Comparison of ENCODE assay signal across 9 cellular contexts in the genomic region with DNA sequence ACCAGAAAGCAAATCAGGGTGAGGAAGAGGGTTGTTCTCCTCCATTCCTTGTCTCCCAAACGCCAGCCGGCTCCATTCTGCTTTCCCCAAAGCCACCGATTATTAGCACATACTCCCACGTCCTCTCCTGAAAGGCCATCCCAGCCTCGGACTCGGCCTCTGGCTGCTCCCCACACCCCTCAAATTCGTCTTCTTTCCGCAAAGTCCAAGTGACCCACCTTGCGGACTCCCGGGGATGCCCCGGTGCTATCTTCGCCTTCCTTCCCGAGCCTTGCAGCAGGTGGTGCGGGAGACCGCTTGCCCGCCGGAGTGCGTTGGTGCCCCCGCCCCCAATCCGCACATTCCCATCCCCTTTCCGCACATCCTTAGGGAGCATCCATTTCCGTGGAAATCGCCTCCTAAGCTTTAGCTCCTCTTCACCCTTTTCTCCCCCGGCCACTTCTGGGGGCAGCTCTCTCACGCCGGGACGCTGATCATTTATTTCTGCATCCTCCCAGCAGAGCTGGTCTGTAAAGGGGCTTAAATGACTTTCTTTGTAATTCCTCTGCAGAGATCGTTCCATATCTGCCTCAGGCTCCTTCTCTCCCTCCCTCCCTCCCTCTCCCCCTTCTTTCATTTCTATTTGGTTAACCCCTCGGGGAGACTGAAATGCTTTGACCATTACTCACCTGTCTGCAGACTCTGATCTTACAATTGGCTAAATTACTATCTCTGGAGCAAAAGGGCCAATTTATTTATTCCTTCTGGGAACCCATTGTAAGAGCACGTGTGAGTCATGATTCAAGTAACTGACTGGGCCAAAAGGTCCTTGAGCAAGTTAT. TPM values are rescaled to one million over a fixed set of nuclear protein-coding genes. Genes with fewer than 3 reads are reported as not detected.
DNase-seq lines count a peak whose midpoint lies in the region; ATAC-seq and TF ChIP-seq lines count a peak whose summit lies in the region.
"Had no signal": no experiment of that assay in that cellular context is flagged by ENCODE, and none has a peak within 500 bp of the region (broad histone marks: within the 10 kb centered on the region; RNA-seq: fewer than 3 reads in every experiment).

No MANE protein-coding gene starts in this region.

- H3K4me1 ChIP-seq in Panc1 (ENCODE audit: control insufficient read depth, insufficient read depth, low read length) (peaks cover 6% of the 10 kb centered on the region), foreskin keratinocyte (peaks cover 7% of the 10 kb centered on the region), psoas muscle (peaks cover 6% of the 10 kb centered on the region)

- peak; percentile 6; the same call in 1 of the 2 replicates for ATAC-seq in Panc1
- peak; percentile 76 for ATAC-seq in foreskin keratinocyte
- no peak for ATAC-seq in psoas muscle
- no peak for ATAC-seq in GM21825 (IDR thresholded peaks at IDR 0.05; ENCODE audit: unreplicated experiment)
- ATAC-seq in HG03175 (IDR thresholded peaks at IDR 0.05; ENCODE audit: unreplicated experiment), result no peak

- 21 to 26% (median 21%) methylated on average over 30 of the region's 30 CpGs for WGBS in psoas muscle, 3 donors

- in situ Hi-C loops in Panc1 (cut with HindIII; ENCODE audit: low pct_unique_long_range_greater_than_20kb, low sequenced_read_pairs), result no loop called here

- intact Hi-C loops in Panc1 (cut with micrococcal nuclease; ENCODE audit: unreplicated experiment) (loop anchor here (5.0 kb wide), 1 partner anchor 501 kb away; no protein-coding TSS in a partner anchor), psoas muscle (cut with DNase I) (no loop called here)

- no TSS peak for BruUV-seq in Panc1 (replicated peaks; lab: Mats Ljungman, UMichigan)

- H3K27me3 ChIP-seq in Panc1 (ENCODE audit: control insufficient read depth, insufficient read depth, low read length) (peaks cover 49% of the 10 kb centered on the region), foreskin keratinocyte (peaks cover 51% of the 10 kb centered on the region), psoas muscle (ENCODE audit: insufficient read depth in 3 of 3, low read length in 2 of 3) (peaks cover 0 to 67% (median 12%) of the 10 kb centered on the region in 3 donors)

- H3K36me3 ChIP-seq in Panc1 (ENCODE audit: control insufficient read depth, insufficient read depth, low read length) (no peaks in the 10 kb centered on the region), psoas muscle (ENCODE audit: insufficient read depth in 1 of 2, low read depth in 1 of 2) (no peaks in the 10 kb centered on the region)

- H3K4me3 ChIP-seq in Panc1 (ENCODE audit: low read depth in 2 of 2, low read length in 2 of 2) (peak overlapping the region; percentile 32 to 48), psoas muscle (peak overlapping the region; percentile 59)

- POLR2A ChIA-PET in Panc1 (lab: Charles Lee), result no interaction called here

- peak; percentile 81 for DNase-seq in ELF-1 (ENCODE audit: low read depth, low spot score)
- DNase-seq in Panc1 (ENCODE audit: low read depth, low spot score), result no peak
- DNase-seq in foreskin keratinocyte, result peak; percentile 79 to 91
- no peak for DNase-seq in psoas muscle
- no peak for DNase-seq in NCI-H1694 (lab: John Stamatoyannopoulos, UW)
- DNase-seq in NCI-H2029 treated with DMSO at 0.1 percent for 48 hours (lab: John Stamatoyannopoulos, UW), result no peak
- DNase-seq: activated CD4-positive, alpha-beta T cell treated with anti-CD3 and anti-CD28 coated beads, Interleukin-2, amount 50 U/mL, for 48 hours had no signal

- H3K9me3 ChIP-seq in Panc1 (ENCODE audit: control insufficient read depth, insufficient read depth, low read depth, low read length), result no peaks in the 10 kb centered on the region
- no peaks in the 10 kb centered on the region for H3K9me3 ChIP-seq in psoas muscle

- CTCF ChIA-PET in Panc1 (lab: Charles Lee), result no interaction called here

- TF ChIP-seq CTCF in Panc1 (IDR thresholded peaks at IDR 0.05), result no peak
- no peak for TF ChIP-seq CTCF in foreskin keratinocyte (conservative IDR thresholded peaks at IDR 0.05)
- TF ChIP-seq CTCF in psoas muscle (IDR thresholded peaks at IDR 0.05), result no peak

- H3K27ac ChIP-seq in Panc1 (ENCODE audit: low read length) (no peak overlapping the region), foreskin keratinocyte (no peak overlapping the region), psoas muscle (no peak overlapping the region)

RNA-seq across cellular contexts. Expression of gene LYPD1, which starts 1.2 kb away (rescaled TPM):
- total RNA-seq in Panc1 (2021; ENCODE audit: unreplicated experiment) (0.21 TPM), foreskin keratinocyte (not detected in 2 replicates), psoas muscle (under 1 TPM in 1 of 4 donors, not detected in 3; 0.47 TPM)
- not detected for polyA plus RNA-seq in Panc1 (2012; ENCODE audit: insufficient read length)
- polyA plus RNA-seq in foreskin keratinocyte (0.03 TPM in 1 of 2 replicates, not detected in the other), psoas muscle (under 1 TPM in 2 of 3 donors, not detected in 1; 0.03 to 0.04 TPM)

Comparison
In these comparisons a context has a peak if more than half of its experiments do, and no peak if none do; other contexts are left out.
1. DNase-seq: peak in ELF-1 (single experiment) and foreskin keratinocyte (2 of 2); none in Panc1 (single experiment), psoas muscle (0 of 2), NCI-H1694 (single experiment) and NCI-H2029 treated with DMSO at 0.1 percent for 48 hours (single experiment).
2. ATAC-seq: peak in Panc1 (single experiment) and foreskin keratinocyte (single experiment); none in psoas muscle (0 of 4), GM21825 (single experiment) and HG03175 (single experiment).